ENCODE assay signal across 8 cellular contexts in the genomic region with DNA sequence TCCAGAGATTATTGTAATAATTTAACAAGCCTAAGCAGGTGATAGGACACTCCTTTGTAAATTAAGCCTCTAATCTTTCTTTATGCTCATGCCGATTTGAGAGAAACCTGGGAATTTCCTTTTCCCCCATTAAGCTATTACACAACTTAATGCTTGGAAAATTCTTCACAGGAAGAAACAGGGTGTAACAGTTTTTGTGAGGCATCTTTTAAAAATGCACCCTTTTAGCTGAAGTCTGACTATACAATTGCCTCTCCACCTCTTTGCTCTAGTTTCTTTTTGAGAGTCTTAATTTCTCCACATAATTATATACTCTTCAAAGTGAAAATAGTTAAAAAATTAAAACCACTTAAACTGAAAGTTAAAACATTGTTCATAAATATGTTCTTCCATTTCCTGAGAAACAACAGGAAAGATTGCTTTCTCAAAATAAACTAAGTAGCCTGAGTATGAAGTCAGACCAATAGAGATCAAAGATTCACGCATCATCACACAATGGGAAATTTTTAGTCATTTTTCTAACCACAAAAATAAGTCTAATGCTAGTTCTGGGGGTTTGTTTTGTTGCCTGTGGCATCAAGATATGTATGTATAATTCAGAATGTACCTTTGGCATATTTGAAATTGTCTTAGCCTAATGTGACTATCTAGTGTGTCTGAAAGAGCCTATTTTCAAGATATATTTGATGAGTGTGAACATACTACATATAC. TPM values are rescaled to one million over a fixed set of nuclear protein-coding genes. Genes with fewer than 3 reads are reported as not detected.
DNase-seq lines count a peak whose midpoint lies in the region; ATAC-seq, FAIRE-seq and TF ChIP-seq lines count a peak whose summit lies in the region.

No MANE protein-coding gene starts in this region.

- no peak overlapping the region for H3K9ac ChIP-seq in K562 (ENCODE audit: insufficient read depth in 1 of 2, low read depth in 2 of 2, low read length in 2 of 2)

- H2AFZ ChIP-seq in ACC112 (ENCODE audit: low read length, unreplicated experiment) (peak overlapping the region; percentile 36), K562 (ENCODE audit: low read depth, low read length) (no peak overlapping the region)

- H3K4me3 ChIP-seq in ACC112 (ENCODE audit: low read depth, low read length) = peak overlapping the region; percentile 46
- H3K4me3 ChIP-seq in K562 = no peak overlapping the region

- BruUV-seq in K562 (replicated peaks; lab: Mats Ljungman, UMichigan) = no TSS peak

- TF ChIP-seq CTCF in K562 (IDR thresholded peaks at IDR 0.05 in 2 of 3, conservative IDR thresholded peaks at IDR 0.05 in 1 of 3; ENCODE audit: insufficient read depth in 2 of 3, low read depth in 1 of 3, low read length in 3 of 3) = no peak

- TF ChIP-seq POLR2A in K562 (conservative IDR thresholded peaks at IDR 0.05) = no peak

- no peaks in the 10 kb centered on the region for H3K9me1 ChIP-seq in K562 (ENCODE audit: control insufficient read depth, insufficient read depth, low read length)

- ATAC-seq in GM19043 (IDR thresholded peaks at IDR 0.05; ENCODE audit: low read depth, unreplicated experiment) = peak; percentile 71
- peak; percentile 96 for ATAC-seq in HG03342 (IDR thresholded peaks at IDR 0.05; ENCODE audit: unreplicated experiment)
- ATAC-seq in K562 = no peak
- ATAC-seq in GM19324 (IDR thresholded peaks at IDR 0.05; ENCODE audit: low FRiP score, unreplicated experiment) = no peak
- ATAC-seq in Right ventricle myocardium superior (ENCODE audit: poor library complexity) = no peak

- in situ Hi-C loops in K562 (cut with MboI) = no loop called here

- peaks cover 62% of the 10 kb centered on the region for H3K79me2 ChIP-seq in ACC112 (ENCODE audit: control insufficient read depth, insufficient read depth, low read length, unreplicated experiment)
- no peaks in the 10 kb centered on the region; the same call in 2 of the 3 replicates for H3K79me2 ChIP-seq in K562 (ENCODE audit: control insufficient read depth, insufficient read depth, low read length)

- intact Hi-C loops in K562 (cut with micrococcal nuclease) = no loop called here
- intact Hi-C loops in Right ventricle myocardium superior (cut with DNase I) = no loop called here

- no peak overlapping the region for H3K4me2 ChIP-seq in K562 (ENCODE audit: insufficient read depth, low read length)

- no peaks in the 10 kb centered on the region for H4K20me1 ChIP-seq in K562 (replicated peaks; ENCODE audit: control insufficient read depth, insufficient read depth, low read length)

- POLR2A ChIA-PET in K562 (lab: Yijun Ruan, JAX) = interaction anchor here (0.9 to 1.5 kb wide), 3 partner anchors 14 to 24 kb away, joined by 3 to 4 read pairs (median 3); no protein-coding TSS in a partner anchor

- WGBS in K562 (ENCODE audit: insufficient coverage, low coverage, missing lambda C conversion rate) = 82% methylated on average over 2 of the region's 2 CpGs

- H3K27ac ChIP-seq in ACC112 (ENCODE audit: low read depth, low read length) = peak overlapping the region; percentile 96
- no peak overlapping the region for H3K27ac ChIP-seq in K562 (ENCODE audit: extremely low read depth, low read depth, low read length)

- peaks cover 21% of the 10 kb centered on the region for H3K4me1 ChIP-seq in ACC112 (ENCODE audit: control insufficient read depth, insufficient read depth, low read length, unreplicated experiment)
- no peaks in the 10 kb centered on the region; a peak in 1 of 5 replicates for H3K4me1 ChIP-seq in K562 (replicated peaks in 1 of 2; ENCODE audit: control insufficient read depth in 2 of 2, insufficient read depth in 2 of 2, low read length in 2 of 2)

- no peak for TF ChIP-seq RAD21 in K562 (CRISPR knock-in tag; conservative IDR thresholded peaks at IDR 0.05 in 1 of 2, IDR thresholded peaks at IDR 0.05 in 1 of 2)

- H3K36me3 ChIP-seq in ACC112 (ENCODE audit: insufficient read depth, low read length) (peaks cover 21% of the 10 kb centered on the region), K562 (ENCODE audit: control insufficient read depth, insufficient read depth, low read length) (peaks cover 44% of the 10 kb centered on the region)

- no peaks in the 10 kb centered on the region for H3K27me3 ChIP-seq in ACC112 (ENCODE audit: insufficient read depth, low read length)
- no peaks in the 10 kb centered on the region for H3K27me3 ChIP-seq in K562 (ENCODE audit: control insufficient read depth in 2 of 2, insufficient read depth in 2 of 2, low read length in 2 of 2)

- TF ChIP-seq EP300 in K562 (IDR thresholded peaks at IDR 0.05; ENCODE audit: low read length) = no peak

- peak; percentile 6 for FAIRE-seq in K562 (lab: Jason Lieb, UNC)

- DNase-seq in K562 (ENCODE audit: extremely low read depth in 1 of 4, low spot score in 3 of 4) (no peak), mesenteric fat pad (ENCODE audit: low spot score) (no peak), Right ventricle myocardium superior (no peak), NCI-H1417 treated with DMSO at 0.1 percent for 48 hours (lab: John Stamatoyannopoulos, UW) (no peak)

- H3K9me3 ChIP-seq in K562 (replicated peaks; ENCODE audit: control insufficient read depth, insufficient read depth, low read depth, low read length) = no peaks in the 10 kb centered on the region

- CTCF ChIA-PET in K562 (lab: Yijun Ruan, JAX; ENCODE audit: low intra/inter-chr PET ratio) = no interaction called here

TF ChIP-seq in K562, 482 proteins besides CTCF, POLR2A, EP300 and RAD21 (continues in another document):
- TF ChIP-seq ZNF584 (CRISPR knock-in tag; IDR thresholded peaks at IDR 0.05; ENCODE audit: low read depth) (no peak), ZNF707 (CRISPR knock-in tag; conservative IDR thresholded peaks at IDR 0.05) (no peak), ETV5 (CRISPR knock-in tag; IDR thresholded peaks at IDR 0.05; ENCODE audit: low read depth) (no peak), CSDE1 (IDR thresholded peaks at IDR 0.05) (no peak), HDAC6 (IDR thresholded peaks at IDR 0.05; ENCODE audit: low read depth, low read length) (no peak)

RNA-seq across cellular contexts. Expression of a gene that starts 34.7 kb away (rescaled TPM):
- 40.8 and 79.7 TPM in 2 replicates for total RNA-seq in K562 (2011; cell fraction: chromatin; rRNA removed; ENCODE audit: low replicate concordance)
- 33.0 and 35.8 TPM in 2 replicates for total RNA-seq in K562 (2011; cell fraction: nucleolus; rRNA removed)
- total RNA-seq in K562 (2011; cell fraction: nucleoplasm; rRNA removed) = 50.9 and 57.0 TPM in 2 replicates
- 11.4 and 12.4 TPM in 2 replicates for total RNA-seq in K562 (2014; rRNA removed)
- 21.9 and 25.5 TPM in 2 replicates for total RNA-seq in K562 (2014; rRNA removed; fragmentation: Illumina TruSeq; extraction: Trizol)
- 13.6 and 14.7 TPM in 2 replicates for total RNA-seq in K562 (2015; rRNA removed; fragmentation: Illumina TruSeq; extraction: Trizol)
- total RNA-seq in K562 (2021) = 22.1 and 25.0 TPM in 2 replicates
- 53.9 and 66.3 TPM in 2 replicates for polyA plus RNA-seq in K562 (2011; rRNA removed)
- 41.0 and 55.7 TPM in 2 replicates for polyA plus RNA-seq in K562 (2011; cell fraction: cytosol; rRNA removed)
- polyA plus RNA-seq in K562 (2011; cell fraction: nucleus; rRNA removed) = 51.6 and 73.7 TPM in 2 replicates
- polyA plus RNA-seq in K562 (2012) = 16.6 and 39.2 TPM in 2 replicates
- polyA plus RNA-seq in K562 (2014; fragmentation: Illumina TruSeq; extraction: Trizol) = 24.9 and 26.1 TPM in 2 replicates
- 1 to 10 TPM; 3.4 to 7.8 TPM for polyA plus RNA-seq in K562 (2014; fragmentation: Nextera tagmentation; extraction: Ambion mirVana)
- polyA plus RNA-seq in K562 (2014; rRNA removed) = 14.7 and 15.9 TPM in 2 replicates
- 58.4 and 72.6 TPM in 2 replicates for polyA minus RNA-seq in K562 (2011; rRNA and poly(A)+ RNA removed)
- 33.1 and 35.2 TPM in 2 replicates for polyA minus RNA-seq in K562 (2011; cell fraction: cytosol; rRNA and poly(A)+ RNA removed)
- polyA minus RNA-seq in K562 (2011; cell fraction: nucleus; rRNA and poly(A)+ RNA removed) = 14.3 and 31.3 TPM in 2 replicates
- 8.6 TPM for total RNA-seq in mesenteric fat pad
- 5.1 TPM for total RNA-seq in Right ventricle myocardium superior

Comparison
In these comparisons a context has a peak if more than half of its experiments do, and no peak if none do; other contexts are left out.
1. ATAC-seq: peak in GM19043 (single experiment) and HG03342 (single experiment); none in K562 (single experiment), GM19324 (single experiment) and Right ventricle myocardium superior (single experiment).